25 cellular contexts compared by ENCODE assay signal in genomic region chr11:59259867-59260475, GRCh38. TPM values are rescaled to one million over a fixed set of nuclear protein-coding genes. Genes with fewer than 3 reads are reported as not detected.
A peak's percentile ranks its signal among the peaks of the same experiment; 100 is the strongest.
DNase-seq lines count a peak whose midpoint lies in the region; ATAC-seq and TF ChIP-seq lines count a peak whose summit lies in the region.
"Had no signal": no experiment of that assay in that cellular context is flagged by ENCODE, and none has a peak within 500 bp of the region (broad histone marks: within the 10 kb centered on the region; RNA-seq: fewer than 3 reads in every experiment).

No MANE protein-coding gene starts in this region.

- H3K4me3 ChIP-seq in neural progenitor cell, result no peak overlapping the region
- no peak overlapping the region for H3K4me3 ChIP-seq in CD8-positive, alpha-beta T cell (ENCODE audit: low read depth, low read length)
- H3K4me3 ChIP-seq: body of pancreas, hepatocyte, skin epidermis had no signal

- CTCF ChIA-PET in CD8-positive, alpha-beta T cell (lab: Charles Lee), result no interaction called here

- intact Hi-C loops in CD8-positive, alpha-beta T cell (cut with DNase I, micrococcal nuclease), result no loop called here

- H3K9me3 ChIP-seq in neural progenitor cell (ENCODE audit: low read depth), result no peaks in the 10 kb centered on the region
- H3K9me3 ChIP-seq in CD8-positive, alpha-beta T cell (ENCODE audit: low read length), result no peaks in the 10 kb centered on the region
- H3K9me3 ChIP-seq: body of pancreas, Caco-2 had no signal

- no peaks in the 10 kb centered on the region for H3F3A ChIP-seq in neural progenitor cell (ENCODE audit: low read depth)

- no peaks in the 10 kb centered on the region for H3K4me1 ChIP-seq in neural progenitor cell
- no peaks in the 10 kb centered on the region for H3K4me1 ChIP-seq in CD8-positive, alpha-beta T cell (ENCODE audit: insufficient read depth, low read length)
- H3K4me1 ChIP-seq: body of pancreas had no signal

- POLR2A ChIA-PET in CD8-positive, alpha-beta T cell (lab: Charles Lee), result no interaction called here

- no peak overlapping the region for H3K27ac ChIP-seq in neural progenitor cell
- no peak overlapping the region for H3K27ac ChIP-seq in CD8-positive, alpha-beta T cell (ENCODE audit: low read depth, low read length)
- H3K27ac ChIP-seq: body of pancreas, hepatocyte, KMS-11, skin epidermis had no signal

- ATAC-seq in GM18511 (IDR thresholded peaks at IDR 0.05; ENCODE audit: unreplicated experiment), result peak; percentile 38
- peak; percentile 37 for ATAC-seq in GM21515 (IDR thresholded peaks at IDR 0.05; ENCODE audit: unreplicated experiment)
- ATAC-seq in HG03103 (IDR thresholded peaks at IDR 0.05; ENCODE audit: low read depth, unreplicated experiment), result peak; percentile 42
- no peak for ATAC-seq in CD8-positive, alpha-beta T cell
- no peak for ATAC-seq in GM18873 (IDR thresholded peaks at IDR 0.05; ENCODE audit: low FRiP score, unreplicated experiment)
- ATAC-seq: activated CD8-positive, alpha-beta T cell treated with anti-CD3 and anti-CD28 coated beads for 36 hours; body of pancreas; naive thymus-derived CD8-positive, alpha-beta T cell had no signal

- no peak for TF ChIP-seq CTCF in neural progenitor cell (IDR thresholded peaks at IDR 0.05)
- TF ChIP-seq CTCF in CD8-positive, alpha-beta T cell (IDR thresholded peaks at IDR 0.05), result no peak

- no peak overlapping the region for H3K4me2 ChIP-seq in neural progenitor cell
- H3K4me2 ChIP-seq: hepatocyte, KMS-11 had no signal

- H3K4me3 Mint-ChIP-seq in neural progenitor cell, result no peak overlapping the region
- no peak overlapping the region for H3K4me3 Mint-ChIP-seq in CD8-positive, alpha-beta T cell
- H3K4me3 Mint-ChIP-seq: activated CD8-positive, alpha-beta T cell treated with anti-CD3 and anti-CD28 coated beads for 36 hours; activated naive CD8-positive, alpha-beta T cell treated with anti-CD3 and anti-CD28 coated beads for 36 hours; naive thymus-derived CD8-positive, alpha-beta T cell had no signal

- H3K27ac Mint-ChIP-seq in neural progenitor cell, result peak overlapping the region; percentile 57
- no peak overlapping the region for H3K27ac Mint-ChIP-seq in CD8-positive, alpha-beta T cell
- H3K27ac Mint-ChIP-seq: activated CD8-positive, alpha-beta T cell treated with anti-CD3 and anti-CD28 coated beads for 36 hours; activated naive CD8-positive, alpha-beta T cell treated with anti-CD3 and anti-CD28 coated beads for 36 hours; naive thymus-derived CD8-positive, alpha-beta T cell had no signal

- peaks cover 3% of the 10 kb centered on the region for H3K4me1 Mint-ChIP-seq in neural progenitor cell
- H3K4me1 Mint-ChIP-seq in CD8-positive, alpha-beta T cell (ENCODE audit: low read depth), result no peaks in the 10 kb centered on the region
- H3K4me1 Mint-ChIP-seq: activated naive CD8-positive, alpha-beta T cell treated with anti-CD3 and anti-CD28 coated beads for 36 hours had no signal

- no peaks in the 10 kb centered on the region for H3K27me3 ChIP-seq in neural progenitor cell
- no peaks in the 10 kb centered on the region for H3K27me3 ChIP-seq in CD8-positive, alpha-beta T cell (ENCODE audit: insufficient read depth, low read length)
- H3K27me3 ChIP-seq: body of pancreas, hepatocyte had no signal

- H2AFZ ChIP-seq in neural progenitor cell (replicated peaks), result no peak overlapping the region
- H2AFZ ChIP-seq: hepatocyte had no signal

- H3K36me3 Mint-ChIP-seq in neural progenitor cell, result no peaks in the 10 kb centered on the region
- no peaks in the 10 kb centered on the region for H3K36me3 Mint-ChIP-seq in CD8-positive, alpha-beta T cell
- H3K36me3 Mint-ChIP-seq: activated naive CD8-positive, alpha-beta T cell treated with anti-CD3 and anti-CD28 coated beads for 36 hours; naive thymus-derived CD8-positive, alpha-beta T cell had no signal

- H3K27me3 Mint-ChIP-seq in neural progenitor cell (ENCODE audit: insufficient read depth, low read depth), result peaks cover 5% of the 10 kb centered on the region
- H3K27me3 Mint-ChIP-seq in CD8-positive, alpha-beta T cell (ENCODE audit: low read depth), result peaks cover 2% of the 10 kb centered on the region
- H3K27me3 Mint-ChIP-seq: activated CD8-positive, alpha-beta T cell treated with anti-CD3 and anti-CD28 coated beads for 36 hours; activated naive CD8-positive, alpha-beta T cell treated with anti-CD3 and anti-CD28 coated beads for 36 hours had no signal

- peaks cover 3% of the 10 kb centered on the region for H3K9me3 Mint-ChIP-seq in neural progenitor cell
- no peaks in the 10 kb centered on the region for H3K9me3 Mint-ChIP-seq in CD8-positive, alpha-beta T cell
- H3K9me3 Mint-ChIP-seq: activated CD8-positive, alpha-beta T cell treated with anti-CD3 and anti-CD28 coated beads for 36 hours; activated naive CD8-positive, alpha-beta T cell treated with anti-CD3 and anti-CD28 coated beads for 36 hours; naive thymus-derived CD8-positive, alpha-beta T cell had no signal

- no peaks in the 10 kb centered on the region for H4K20me1 ChIP-seq in neural progenitor cell (ENCODE audit: low read depth)

- no peaks in the 10 kb centered on the region for H3K36me3 ChIP-seq in neural progenitor cell
- no peaks in the 10 kb centered on the region for H3K36me3 ChIP-seq in CD8-positive, alpha-beta T cell (ENCODE audit: insufficient read depth, low read length)

- H3K79me2 ChIP-seq in neural progenitor cell (ENCODE audit: low read depth), result no peaks in the 10 kb centered on the region
- H3K79me2 ChIP-seq: hepatocyte had no signal

- H3K9ac ChIP-seq in neural progenitor cell, result no peak overlapping the region
- H3K9ac ChIP-seq: KMS-11 had no signal

- no peak for DNase-seq in neural progenitor cell (ENCODE audit: low spot score)
- DNase-seq in activated CD4-positive, alpha-beta T cell treated with anti-CD3 and anti-CD28 coated beads, Interleukin-2, amount 50 U/mL, for 48 hours, result no peak
- no peak for DNase-seq in NCI-H1092 (lab: John Stamatoyannopoulos, UW)
- DNase-seq in CD8-positive, alpha-beta T cell, result no peak
- DNase-seq: activated CD8-positive, alpha-beta T cell treated with anti-CD3 and anti-CD28 coated beads for 36 hours; activated naive CD8-positive, alpha-beta T cell treated with anti-CD3 and anti-CD28 coated beads for 36 hours; activated T-cell treated with anti-CD3 and anti-CD28 coated beads, Interleukin-2, amount 50 U/mL, for 48 hours; body of pancreas; Caco-2; islet precursor cell; mesendoderm; naive thymus-derived CD8-positive, alpha-beta T cell; NCI-H2029 treated with DMSO at 0.1 percent for 48 hours; NCI-H526; posterior cingulate gyrus; SIG-M5; stimulated activated CD4-positive, alpha-beta T cell treated with anti-CD3 and anti-CD28 coated beads, Interleukin-4, amount 100 ng/mL, for 1 hour; T-helper 2 cell had no signal

RNA-seq across cellular contexts. Expression of gene MPEG1, which starts 47.2 kb away (rescaled TPM):
- total RNA-seq in neural progenitor cell (ENCODE audit: low replicate concordance), result not detected in 2 replicates
- total RNA-seq in CD8-positive, alpha-beta T cell, result under 1 TPM; 0.64 to 0.65 TPM
- total RNA-seq: activated CD8-positive, alpha-beta T cell treated with anti-CD3 and anti-CD28 coated beads for 36 hours; Caco-2 had no signal

Comparison
In these comparisons a context has a peak if more than half of its experiments do, and no peak if none do; other contexts are left out.
1. ATAC-seq: peak in GM18511 (single experiment), GM21515 (single experiment) and HG03103 (single experiment); none in CD8-positive, alpha-beta T cell (single experiment) and GM18873 (single experiment).